In genomic region chr5:58094031-58094430, GRCh38 we compare ENCODE assay signal across 17 cellular contexts.
DNase-seq lines count a peak whose midpoint lies in the region; ATAC-seq, FAIRE-seq and TF ChIP-seq lines count a peak whose summit lies in the region.
"Had no signal": no experiment of that assay in that cellular context is flagged by ENCODE, and none has a peak within 500 bp of the region (broad histone marks: within the 10 kb centered on the region; RNA-seq: fewer than 3 reads in every experiment).

No MANE protein-coding gene starts in this region.

- peaks cover 23% of the 10 kb centered on the region for H3K4me1 ChIP-seq in A549
- H3K4me1 ChIP-seq in mammary epithelial cell (ENCODE audit: insufficient read depth, low read length), result peaks cover 23% of the 10 kb centered on the region
- H3K4me1 ChIP-seq: BE2C had no signal

- ATAC-seq in A549 (peak; percentile 73 to 92), HG03520 (IDR thresholded peaks at IDR 0.05; ENCODE audit: unreplicated experiment) (no peak), HG02610 (IDR thresholded peaks at IDR 0.05; ENCODE audit: unreplicated experiment) (no peak)
- ATAC-seq: left lobe of liver; naive thymus-derived CD8-positive, alpha-beta T cell had no signal

- TF ChIP-seq CTCF in A549 (IDR thresholded peaks at IDR 0.05) (no peak), mammary epithelial cell (conservative IDR thresholded peaks at IDR 0.05 in 1 of 2, IDR thresholded peaks at IDR 0.05 in 1 of 2; ENCODE audit: extremely low read depth in 1 of 2, insufficient read depth in 1 of 2, low read depth in 1 of 2, low read length in 2 of 2) (no peak), GM20000 (IDR thresholded peaks at IDR 0.05; ENCODE audit: extremely low read depth, missing control alignments) (no peak)

- dilution Hi-C loops in mammary epithelial cell (cut with HindIII; ENCODE audit: low sequenced_read_pairs), result no loop called here

- FAIRE-seq in A549 (lab: Jason Lieb, UNC), result no peak

- H3K9me3 ChIP-seq in A549 (no peaks in the 10 kb centered on the region), mammary epithelial cell (replicated peaks; ENCODE audit: insufficient read depth, low read length) (no peaks in the 10 kb centered on the region)
- H3K9me3 ChIP-seq: BE2C had no signal

- in situ Hi-C loops in mammary epithelial cell (cut with MboI; ENCODE audit: low sequenced_read_pairs in 2 of 2), result no loop called here

- H3K4me2 ChIP-seq in A549 (peak overlapping the region; percentile 52), mammary epithelial cell (ENCODE audit: insufficient read depth, low read depth, low read length) (no peak overlapping the region)

- H3K36me3 ChIP-seq in mammary epithelial cell (ENCODE audit: insufficient read depth, low read length), result no peaks in the 10 kb centered on the region
- H3K36me3 ChIP-seq: BE2C had no signal

- intact Hi-C loops in mammary epithelial cell (cut with micrococcal nuclease), result loop anchor here (5.0 kb wide), 1 partner anchor 363 kb away; no protein-coding TSS in a partner anchor

- no peaks in the 10 kb centered on the region for H3K79me2 ChIP-seq in mammary epithelial cell (ENCODE audit: insufficient read depth, low read length)

- no peak overlapping the region for H2AFZ ChIP-seq in mammary epithelial cell (ENCODE audit: low read depth, low read length)

- H3K4me3 ChIP-seq in A549 (no peak overlapping the region), mammary epithelial cell (replicated peaks in 1 of 3; ENCODE audit: insufficient read depth in 1 of 3, low read depth in 2 of 3, low read length in 3 of 3) (no peak overlapping the region)

- 8% methylated on average over 5 of the region's 5 CpGs for WGBS in A549 (ENCODE audit: missing lambda C conversion rate)
- 0% methylated on average over 4 of the region's 5 CpGs for WGBS in mammary epithelial cell (ENCODE audit: low coverage, missing lambda C conversion rate)

- DNase-seq in A549 (ENCODE audit: low read depth in 1 of 2, low spot score in 1 of 2) (peak; percentile 62 to 89), GDM1 (lab: John Stamatoyannopoulos, UW) (peak; percentile 57), NCI-H226 (peak; percentile 30), mammary epithelial cell (peak; percentile 94), GM20000 (ENCODE audit: low spot score) (no peak), HEK293T (ENCODE audit: extremely low spot score) (no peak)
- DNase-seq: BE2C; head of caudate nucleus; naive thymus-derived CD8-positive, alpha-beta T cell; NCI-H1930; NCI-H774; retina; stimulated activated CD4-positive, alpha-beta T cell treated with anti-CD3 and anti-CD28 coated beads, Interleukin-4, amount 100 ng/mL, for 1 hour; stimulated activated naive B cell treated with anti-CD40 and anti-IgM and Interleukin-4, amounts not matched to agents 10 μg/mL and 1 μg/mL and 100 μg/mL, for 72 hours had no signal

- POLR2A ChIA-PET in A549 (lab: Yijun Ruan, JAX) (interaction anchor here (0.6 kb wide), 1 partner anchor 71 kb away, joined by 5 read pairs; no protein-coding TSS in a partner anchor), HEK293T (lab: Yijun Ruan, JAX) (no interaction called here)

- CTCF ChIA-PET in A549 (lab: Yijun Ruan, JAX), result interaction anchor here (1.5 kb wide), 1 partner anchor 367 kb away, joined by 4 read pairs; no protein-coding TSS in a partner anchor
- CTCF ChIA-PET in mammary epithelial cell (lab: Charles Lee; ENCODE audit: low non-redundant PET), result no interaction called here
- CTCF ChIA-PET in HEK293T (lab: Yijun Ruan, JAX), result no interaction called here

- H3K9ac ChIP-seq in mammary epithelial cell (ENCODE audit: insufficient read depth, low read length), result no peak overlapping the region

- H3K27ac ChIP-seq in A549 (peak overlapping the region; percentile 61 to 71), mammary epithelial cell (ENCODE audit: insufficient read depth, low read depth, low read length) (no peak overlapping the region)

- no peaks in the 10 kb centered on the region for H4K20me1 ChIP-seq in mammary epithelial cell (ENCODE audit: insufficient read depth, low read length)

- TF ChIP-seq RAD21 in A549 (conservative IDR thresholded peaks at IDR 0.05 in 1 of 2, IDR thresholded peaks at IDR 0.05 in 1 of 2), result peak in 1 of 2 experiments; percentile 44; a peak in 2 of 5 replicates

- H3K27me3 ChIP-seq in mammary epithelial cell (ENCODE audit: insufficient read depth, low read length), result no peaks in the 10 kb centered on the region
- H3K27me3 ChIP-seq: BE2C had no signal

- no peak for TF ChIP-seq POLR2A in A549 (IDR thresholded peaks at IDR 0.05; ENCODE audit: low read length)

- no TSS peak for BruUV-seq in mammary epithelial cell (replicated peaks; lab: Mats Ljungman, UMichigan)

- peak; percentile 44 to 59; a peak in 3 of 5 replicates for TF ChIP-seq EP300 in A549 (IDR thresholded peaks at IDR 0.05)

TF ChIP-seq in A549, 52 proteins besides CTCF, POLR2A, EP300 and RAD21 (continues in another document):
- TF ChIP-seq JUN (IDR thresholded peaks at IDR 0.05) (peak in 1 of 2 experiments; percentile 41; a peak in 1 of 5 replicates), ZNF302 (CRISPR knock-in tag; IDR thresholded peaks at IDR 0.05) (no peak), KDM1A (IDR thresholded peaks at IDR 0.05; ENCODE audit: low read depth) (no peak), TFCP2L1 (CRISPR knock-in tag; IDR thresholded peaks at IDR 0.05) (no peak), CHD2 (IDR thresholded peaks at IDR 0.05; ENCODE audit: low read length, partially characterized antibody) (no peak), MAFK (IDR thresholded peaks at IDR 0.05; ENCODE audit: partially characterized antibody) (peak; percentile 90), BCL3 (IDR thresholded peaks at IDR 0.05) (peak; percentile 24; the same call in 1 of the 3 replicates), HOXB5 (CRISPR knock-in tag; IDR thresholded peaks at IDR 0.05) (no peak), RCOR1 (IDR thresholded peaks at IDR 0.05; ENCODE audit: low read depth, low read length) (no peak), CBX2 (IDR thresholded peaks at IDR 0.05; ENCODE audit: borderline replicate concordance, low read depth) (no peak), EHF (CRISPR knock-in tag; IDR thresholded peaks at IDR 0.05) (no peak), HEYL (CRISPR knock-in tag; IDR thresholded peaks at IDR 0.05) (0 out of 2 replicates have a peak, but pooled peaks have one; percentile 36), HES2 (IDR thresholded peaks at IDR 0.05) (no peak), SMC3 (IDR thresholded peaks at IDR 0.05) (peak; percentile 26; the same call in 1 of the 3 replicates), CEBPB (IDR thresholded peaks at IDR 0.05) (peak; percentile 62 to 68), RARB (CRISPR knock-in tag; IDR thresholded peaks at IDR 0.05) (no peak), NPAS2 (CRISPR knock-in tag; IDR thresholded peaks at IDR 0.05; ENCODE audit: borderline replicate concordance) (no peak)

TF ChIP-seq in HEK293T, 16 proteins besides CTCF, POLR2A, EP300 and RAD21:
- no peak for TF ChIP-seq FOXA1 (IDR thresholded peaks at IDR 0.05)
- TF ChIP-seq SUZ12 (IDR thresholded peaks at IDR 0.05), result no peak
- TF ChIP-seq TARDBP (IDR thresholded peaks at IDR 0.05), result no peak

Comparison
In these comparisons a context has a peak if more than half of its experiments do, and no peak if none do; other contexts are left out.
1. ATAC-seq: peak in A549 (2 of 2); none in HG03520 (single experiment) and HG02610 (single experiment).
2. DNase-seq: peak in A549 (2 of 2), GDM1 (single experiment), NCI-H226 (single experiment) and mammary epithelial cell (single experiment); none in GM20000 (single experiment) and HEK293T (single experiment).